ENCODE assay signal across 8 cellular contexts in the genomic region with DNA sequence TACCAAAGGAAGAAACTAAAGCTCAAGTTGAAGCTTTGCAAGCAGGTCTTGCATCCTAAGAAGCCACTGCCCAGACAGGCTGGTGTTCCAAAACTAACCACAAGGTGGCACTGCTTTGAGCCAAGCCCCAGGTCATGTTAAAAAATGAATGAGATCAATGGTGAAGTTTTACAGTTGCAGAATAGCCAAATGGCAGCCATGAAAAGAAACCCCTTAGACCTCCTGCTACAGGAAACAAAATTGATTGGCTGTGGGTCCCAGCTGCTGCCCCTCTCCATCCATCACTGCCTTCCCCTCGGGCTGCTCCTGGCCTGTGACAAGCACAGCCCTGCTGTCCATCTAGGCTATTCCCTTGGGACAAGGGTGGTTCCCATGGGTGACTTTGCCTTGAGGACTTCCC. TPM values are rescaled to one million over a fixed set of nuclear protein-coding genes. Genes with fewer than 3 reads are reported as not detected.
DNase-seq lines count a peak whose midpoint lies in the region; ATAC-seq and TF ChIP-seq lines count a peak whose summit lies in the region.

No MANE protein-coding gene starts in this region.

- H3K4me3 ChIP-seq in colonic mucosa (no peak overlapping the region), lower lobe of right lung (no peak overlapping the region)

- TF ChIP-seq CTCF in GM12801 (IDR thresholded peaks at IDR 0.05; ENCODE audit: extremely low read depth, insufficient read length): peak; percentile 73
- TF ChIP-seq CTCF in colonic mucosa (IDR thresholded peaks at IDR 0.05): peak; percentile 81
- TF ChIP-seq CTCF in lower lobe of right lung (IDR thresholded peaks at IDR 0.05): peak; percentile 95

- no peak overlapping the region for H3K9ac ChIP-seq in colonic mucosa (ENCODE audit: low read depth in 2 of 2, low read length in 2 of 2)

- H3K4me1 ChIP-seq in colonic mucosa (no peaks in the 10 kb centered on the region), lower lobe of right lung (no peaks in the 10 kb centered on the region)

- intact Hi-C loops in colonic mucosa (cut with DNase I): loop anchor here (5.0 kb wide), 1 partner anchor 78 kb away; no protein-coding TSS in a partner anchor
- intact Hi-C loops in lower lobe of right lung (cut with DNase I): no loop called here

- no peak overlapping the region for H3K27ac ChIP-seq in colonic mucosa
- H3K27ac ChIP-seq in lower lobe of right lung: no peak overlapping the region

- H3K36me3 ChIP-seq in colonic mucosa (no peaks in the 10 kb centered on the region), lower lobe of right lung (peaks cover 26% of the 10 kb centered on the region)

- H3K27me3 ChIP-seq in colonic mucosa (no peaks in the 10 kb centered on the region), lower lobe of right lung (ENCODE audit: low read depth) (no peaks in the 10 kb centered on the region)

- DNase-seq in NCI-H2196 (lab: John Stamatoyannopoulos, UW; ENCODE audit: unreplicated experiment) (peak; percentile 70), colonic mucosa (peak; percentile 77), lower lobe of right lung (peak; percentile 62), 8988T (no peak)
- DNase-seq in activated CD4-positive, alpha-beta T cell treated with anti-CD3 and anti-CD28 coated beads for 4 hours: peak; percentile 60 to 81
- peak; percentile 61 for DNase-seq in stimulated activated CD8-positive, alpha-beta memory T cell treated with anti-CD3 and anti-CD28 coated beads, Interleukin-15, amount 100 ng/mL, for 24 hours (ENCODE audit: low read depth)

- H3K9me3 ChIP-seq in colonic mucosa (no peaks in the 10 kb centered on the region), lower lobe of right lung (no peaks in the 10 kb centered on the region)

- ATAC-seq in HG02642 (IDR thresholded peaks at IDR 0.05; ENCODE audit: poor library complexity, unreplicated experiment) (peak; percentile 35), lower lobe of right lung (peak; percentile 80 to 84)

RNA-seq across cellular contexts. Expression of a gene that starts 20.7 kb away (rescaled TPM):
- 1 to 10 TPM; 8.5 to 9.4 TPM for total RNA-seq in colonic mucosa
- total RNA-seq in lower lobe of right lung: 12.7 TPM

RNA-seq across cellular contexts. Expression of a gene that starts 47.5 kb away (rescaled TPM):
- total RNA-seq in colonic mucosa: 10 to 100 TPM; 15.9 to 22.5 TPM
- total RNA-seq in lower lobe of right lung: 18.5 TPM

RNA-seq across cellular contexts. Expression of a gene that starts 47.7 kb away (rescaled TPM):
- total RNA-seq in colonic mucosa: under 1 TPM; 0.15 to 0.21 TPM
- total RNA-seq in lower lobe of right lung: 1.2 TPM
